Comparison of ENCODE assay signal across 1 cellular context in the genomic region with DNA sequence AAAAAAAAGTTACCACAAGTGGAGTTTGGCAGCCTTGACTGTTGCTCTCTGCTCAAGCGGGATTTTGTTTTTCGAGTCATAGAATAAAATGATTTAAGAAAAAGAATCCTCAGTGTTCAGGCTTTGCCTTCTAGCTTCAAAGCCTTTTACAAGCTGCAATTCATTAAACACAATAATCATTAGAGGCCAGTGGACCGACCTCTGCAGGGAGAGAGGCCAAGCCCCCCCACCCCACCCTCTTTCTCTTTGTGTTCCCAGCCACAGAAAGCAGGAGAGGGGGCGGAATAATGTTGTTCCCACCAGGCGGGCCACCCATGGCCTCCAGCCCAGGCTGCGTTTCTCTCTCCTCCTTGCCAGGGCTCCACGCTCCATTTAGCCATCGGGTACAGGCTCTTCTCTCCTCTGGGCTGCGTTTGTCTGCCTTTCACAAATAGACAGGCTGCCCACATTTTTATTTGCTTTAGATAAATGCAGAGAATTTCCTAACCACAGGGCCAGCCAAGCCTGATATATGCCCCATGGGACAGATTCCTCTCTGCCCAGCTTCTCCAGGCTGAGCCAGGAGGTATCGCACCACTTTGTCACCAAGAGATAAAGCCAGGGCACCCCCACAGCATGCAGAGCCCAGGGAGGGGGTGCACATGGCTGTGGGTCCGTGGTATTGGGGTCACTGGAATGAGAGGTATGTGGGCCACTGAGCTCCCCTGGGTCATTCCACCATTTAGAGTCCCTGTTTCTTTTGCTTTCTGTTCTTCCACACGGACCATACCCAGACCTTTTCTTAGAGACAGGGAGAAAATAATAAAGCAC.
TF ChIP-seq lines count a peak whose summit lies in the region.

No MANE protein-coding gene starts in this region.

TF ChIP-seq in GM23338, 12 proteins besides CTCF, POLR2A, EP300 and RAD21 (continued from another document):
- TF ChIP-seq, protein P1, sequence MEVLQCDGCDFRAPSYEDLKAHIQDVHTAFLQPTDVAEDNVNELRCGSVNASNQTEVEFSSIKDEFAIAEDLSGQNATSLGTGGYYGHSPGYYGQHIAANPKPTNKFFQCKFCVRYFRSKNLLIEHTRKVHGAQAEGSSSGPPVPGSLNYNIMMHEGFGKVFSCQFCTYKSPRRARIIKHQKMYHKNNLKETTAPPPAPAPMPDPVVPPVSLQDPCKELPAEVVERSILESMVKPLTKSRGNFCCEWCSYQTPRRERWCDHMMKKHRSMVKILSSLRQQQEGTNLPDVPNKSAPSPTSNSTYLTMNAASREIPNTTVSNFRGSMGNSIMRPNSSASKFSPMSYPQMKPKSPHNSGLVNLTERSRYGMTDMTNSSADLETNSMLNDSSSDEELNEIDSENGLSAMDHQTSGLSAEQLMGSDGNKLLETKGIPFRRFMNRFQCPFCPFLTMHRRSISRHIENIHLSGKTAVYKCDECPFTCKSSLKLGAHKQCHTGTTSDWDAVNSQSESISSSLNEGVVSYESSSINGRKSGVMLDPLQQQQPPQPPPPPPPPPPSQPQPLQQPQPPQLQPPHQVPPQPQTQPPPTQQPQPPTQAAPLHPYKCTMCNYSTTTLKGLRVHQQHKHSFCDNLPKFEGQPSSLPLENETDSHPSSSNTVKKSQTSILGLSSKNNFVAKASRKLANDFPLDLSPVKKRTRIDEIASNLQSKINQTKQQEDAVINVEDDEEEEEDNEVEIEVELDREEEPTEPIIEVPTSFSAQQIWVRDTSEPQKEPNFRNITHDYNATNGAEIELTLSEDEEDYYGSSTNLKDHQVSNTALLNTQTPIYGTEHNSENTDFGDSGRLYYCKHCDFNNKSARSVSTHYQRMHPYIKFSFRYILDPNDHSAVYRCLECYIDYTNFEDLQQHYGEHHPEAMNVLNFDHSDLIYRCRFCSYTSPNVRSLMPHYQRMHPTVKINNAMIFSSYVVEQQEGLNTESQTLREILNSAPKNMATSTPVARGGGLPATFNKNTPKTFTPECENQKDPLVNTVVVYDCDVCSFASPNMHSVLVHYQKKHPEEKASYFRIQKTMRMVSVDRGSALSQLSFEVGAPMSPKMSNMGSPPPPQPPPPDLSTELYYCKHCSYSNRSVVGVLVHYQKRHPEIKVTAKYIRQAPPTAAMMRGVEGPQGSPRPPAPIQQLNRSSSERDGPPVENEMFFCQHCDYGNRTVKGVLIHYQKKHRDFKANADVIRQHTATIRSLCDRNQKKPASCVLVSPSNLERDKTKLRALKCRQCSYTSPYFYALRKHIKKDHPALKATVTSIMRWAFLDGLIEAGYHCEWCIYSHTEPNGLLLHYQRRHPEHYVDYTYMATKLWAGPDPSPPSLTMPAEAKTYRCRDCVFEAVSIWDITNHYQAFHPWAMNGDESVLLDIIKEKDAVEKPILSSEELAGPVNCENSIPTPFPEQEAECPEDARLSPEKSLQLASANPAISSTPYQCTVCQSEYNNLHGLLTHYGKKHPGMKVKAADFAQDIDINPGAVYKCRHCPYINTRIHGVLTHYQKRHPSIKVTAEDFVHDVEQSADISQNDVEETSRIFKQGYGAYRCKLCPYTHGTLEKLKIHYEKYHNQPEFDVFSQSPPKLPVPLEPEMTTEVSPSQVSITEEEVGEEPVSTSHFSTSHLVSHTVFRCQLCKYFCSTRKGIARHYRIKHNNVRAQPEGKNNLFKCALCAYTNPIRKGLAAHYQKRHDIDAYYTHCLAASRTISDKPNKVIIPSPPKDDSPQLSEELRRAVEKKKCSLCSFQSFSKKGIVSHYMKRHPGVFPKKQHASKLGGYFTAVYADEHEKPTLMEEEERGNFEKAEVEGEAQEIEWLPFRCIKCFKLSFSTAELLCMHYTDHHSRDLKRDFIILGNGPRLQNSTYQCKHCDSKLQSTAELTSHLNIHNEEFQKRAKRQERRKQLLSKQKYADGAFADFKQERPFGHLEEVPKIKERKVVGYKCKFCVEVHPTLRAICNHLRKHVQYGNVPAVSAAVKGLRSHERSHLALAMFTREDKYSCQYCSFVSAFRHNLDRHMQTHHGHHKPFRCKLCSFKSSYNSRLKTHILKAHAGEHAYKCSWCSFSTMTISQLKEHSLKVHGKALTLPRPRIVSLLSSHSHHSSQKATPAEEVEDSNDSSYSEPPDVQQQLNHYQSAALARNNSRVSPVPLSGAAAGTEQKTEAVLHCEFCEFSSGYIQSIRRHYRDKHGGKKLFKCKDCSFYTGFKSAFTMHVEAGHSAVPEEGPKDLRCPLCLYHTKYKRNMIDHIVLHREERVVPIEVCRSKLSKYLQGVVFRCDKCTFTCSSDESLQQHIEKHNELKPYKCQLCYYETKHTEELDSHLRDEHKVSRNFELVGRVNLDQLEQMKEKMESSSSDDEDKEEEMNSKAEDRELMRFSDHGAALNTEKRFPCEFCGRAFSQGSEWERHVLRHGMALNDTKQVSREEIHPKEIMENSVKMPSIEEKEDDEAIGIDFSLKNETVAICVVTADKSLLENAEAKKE (CRISPR knock-in tag; IDR thresholded peaks at IDR 0.05), result no peak
- TF ChIP-seq ZNF114 (CRISPR knock-in tag; IDR thresholded peaks at IDR 0.05) (no peak), POLR2AphosphoS5 (IDR thresholded peaks at IDR 0.05; ENCODE audit: low read depth) (no peak), CREB1 (CRISPR knock-in tag; IDR thresholded peaks at IDR 0.05; ENCODE audit: low read depth) (no peak)
